8 cellular contexts compared by ENCODE assay signal in the genomic region with DNA sequence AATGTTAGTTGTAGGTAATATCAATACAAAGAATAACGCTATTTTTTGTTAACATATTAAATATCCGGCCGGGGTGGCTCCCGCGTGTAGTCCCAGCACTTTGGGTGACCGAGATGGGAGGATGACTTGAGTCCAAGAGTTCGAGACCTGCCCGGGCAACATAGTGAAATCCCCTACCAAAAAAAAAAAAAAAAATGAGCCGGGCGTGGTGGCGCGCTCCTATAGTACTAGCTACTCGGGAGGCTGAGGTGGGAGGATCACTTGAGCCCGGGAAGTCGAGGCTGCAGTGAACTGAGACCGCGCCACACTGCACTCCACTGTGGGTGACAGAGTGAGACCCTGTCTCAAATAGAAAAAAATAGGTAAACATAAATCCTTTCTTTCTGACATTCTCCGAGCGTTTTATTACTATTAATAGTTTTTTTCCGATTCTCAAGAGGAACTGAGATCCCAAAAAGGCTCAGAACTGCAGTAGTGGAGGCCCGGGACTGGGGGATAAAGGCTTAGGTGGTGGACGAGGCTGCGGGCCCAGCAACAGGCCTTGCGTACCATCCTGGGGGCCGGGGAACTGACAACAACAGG. TPM values are rescaled to one million over a fixed set of nuclear protein-coding genes. Genes with fewer than 3 reads are reported as not detected.
DNase-seq lines count a peak whose midpoint lies in the region; ATAC-seq and TF ChIP-seq lines count a peak whose summit lies in the region.

No MANE protein-coding gene starts in this region.

- ATAC-seq in CD4-positive, CD25-positive, alpha-beta regulatory T cell (ENCODE audit: low read depth in 2 of 2) = no peak
- ATAC-seq in GM19035 (IDR thresholded peaks at IDR 0.05; ENCODE audit: unreplicated experiment) = no peak
- ATAC-seq in HG03520 (IDR thresholded peaks at IDR 0.05; ENCODE audit: unreplicated experiment) = no peak

- H3K27me3 Mint-ChIP-seq in CD4-positive, CD25-positive, alpha-beta regulatory T cell = peaks cover 22% of the 10 kb centered on the region

- peaks cover 32 to 40% (median 36%) of the 10 kb centered on the region in 4 donors for H3K4me1 Mint-ChIP-seq in CD4-positive, CD25-positive, alpha-beta regulatory T cell

- H3K9me3 ChIP-seq in CD4-positive, CD25-positive, alpha-beta regulatory T cell (ENCODE audit: control insufficient read depth in 2 of 2, low read length in 2 of 2) = no peaks in the 10 kb centered on the region
- H3K9me3 ChIP-seq in MG63 (no peaks in the 10 kb centered on the region), endocrine pancreas (ENCODE audit: control insufficient read depth, low read length) (no peaks in the 10 kb centered on the region), neutrophil (no peaks in the 10 kb centered on the region)

- no peak for TF ChIP-seq CTCF in neutrophil (IDR thresholded peaks at IDR 0.05)

- peak overlapping the region; percentile 92 for H3K9ac ChIP-seq in endocrine pancreas (ENCODE audit: control insufficient read depth, insufficient read depth, low read length)

- H3K4me1 ChIP-seq in CD4-positive, CD25-positive, alpha-beta regulatory T cell (ENCODE audit: control insufficient read depth, insufficient read depth, low read length, poor library complexity, severe bottlenecking) = peaks cover 89% of the 10 kb centered on the region
- H3K4me1 ChIP-seq in endocrine pancreas (ENCODE audit: control insufficient read depth, insufficient read depth, low read length) (no peaks in the 10 kb centered on the region), neutrophil (ENCODE audit: control insufficient read depth in 1 of 2, insufficient read depth in 1 of 2, low read depth in 1 of 2, low read length in 1 of 2) (peaks cover 88 to 89% of the 10 kb centered on the region in 2 experiments)

- H3K9me3 Mint-ChIP-seq in CD4-positive, CD25-positive, alpha-beta regulatory T cell = peaks cover 0 to 4% (median 3%) of the 10 kb centered on the region in 7 donors

- H3K4me3 Mint-ChIP-seq in CD4-positive, CD25-positive, alpha-beta regulatory T cell = no peak overlapping the region

- peaks cover 3% of the 10 kb centered on the region for H3K36me3 Mint-ChIP-seq in CD4-positive, CD25-positive, alpha-beta regulatory T cell

- peak overlapping the region in 2 of 3 donors; percentile 92 to 94 for H3K27ac Mint-ChIP-seq in CD4-positive, CD25-positive, alpha-beta regulatory T cell

- no peaks in the 10 kb centered on the region for H3K36me3 ChIP-seq in CD4-positive, CD25-positive, alpha-beta regulatory T cell (ENCODE audit: control insufficient read depth, insufficient read depth, low read length)
- H3K36me3 ChIP-seq in MG63 (no peaks in the 10 kb centered on the region), endocrine pancreas (ENCODE audit: control insufficient read depth, insufficient read depth, low read length) (no peaks in the 10 kb centered on the region), neutrophil (peaks cover 3% of the 10 kb centered on the region)

- DNase-seq in CD4-positive, CD25-positive, alpha-beta regulatory T cell = no peak
- no peak for DNase-seq in MG63
- no peak for DNase-seq in HCEC 1CT
- no peak for DNase-seq in CD1c-positive myeloid dendritic cell (ENCODE audit: extremely low spot score)

- peak overlapping the region; percentile 96 for H3K27ac ChIP-seq in CD4-positive, CD25-positive, alpha-beta regulatory T cell (ENCODE audit: insufficient read depth, low read length, poor library complexity, severe bottlenecking)
- peak overlapping the region; percentile 100 for H3K27ac ChIP-seq in neutrophil

- peak overlapping the region; percentile 91 for H3K4me3 ChIP-seq in CD4-positive, CD25-positive, alpha-beta regulatory T cell (ENCODE audit: low read depth, low read length)
- H3K4me3 ChIP-seq in MG63 = peak overlapping the region; percentile 63
- H3K4me3 ChIP-seq in endocrine pancreas (ENCODE audit: control insufficient read depth, insufficient read depth, low read length) = peak overlapping the region; percentile 50
- H3K4me3 ChIP-seq in neutrophil (ENCODE audit: low read depth in 1 of 2, low read length in 1 of 2) = peak overlapping the region; percentile 90 to 100

- H3K27me3 ChIP-seq in CD4-positive, CD25-positive, alpha-beta regulatory T cell (ENCODE audit: control insufficient read depth, insufficient read depth, low read length) = no peaks in the 10 kb centered on the region
- no peaks in the 10 kb centered on the region for H3K27me3 ChIP-seq in MG63
- H3K27me3 ChIP-seq in endocrine pancreas (ENCODE audit: control insufficient read depth, insufficient read depth, low read length) = no peaks in the 10 kb centered on the region
- H3K27me3 ChIP-seq in neutrophil = no peaks in the 10 kb centered on the region

RNA-seq across cellular contexts. Expression of a gene that starts 1.0 kb away (rescaled TPM):
- 125 TPM for total RNA-seq in CD4-positive, CD25-positive, alpha-beta regulatory T cell
- 10 to 100 TPM; 28.8 to 44.8 (median 38.9) TPM for polyA plus RNA-seq in CD4-positive, CD25-positive, alpha-beta regulatory T cell
- total RNA-seq in MG63 (2014; rRNA removed; shearing (Covaris generic); ENCODE audit: low replicate concordance) = 9.1 and 32.4 TPM in 2 replicates
